Comparison of ENCODE assay signal across 1 cellular context in the genomic region with DNA sequence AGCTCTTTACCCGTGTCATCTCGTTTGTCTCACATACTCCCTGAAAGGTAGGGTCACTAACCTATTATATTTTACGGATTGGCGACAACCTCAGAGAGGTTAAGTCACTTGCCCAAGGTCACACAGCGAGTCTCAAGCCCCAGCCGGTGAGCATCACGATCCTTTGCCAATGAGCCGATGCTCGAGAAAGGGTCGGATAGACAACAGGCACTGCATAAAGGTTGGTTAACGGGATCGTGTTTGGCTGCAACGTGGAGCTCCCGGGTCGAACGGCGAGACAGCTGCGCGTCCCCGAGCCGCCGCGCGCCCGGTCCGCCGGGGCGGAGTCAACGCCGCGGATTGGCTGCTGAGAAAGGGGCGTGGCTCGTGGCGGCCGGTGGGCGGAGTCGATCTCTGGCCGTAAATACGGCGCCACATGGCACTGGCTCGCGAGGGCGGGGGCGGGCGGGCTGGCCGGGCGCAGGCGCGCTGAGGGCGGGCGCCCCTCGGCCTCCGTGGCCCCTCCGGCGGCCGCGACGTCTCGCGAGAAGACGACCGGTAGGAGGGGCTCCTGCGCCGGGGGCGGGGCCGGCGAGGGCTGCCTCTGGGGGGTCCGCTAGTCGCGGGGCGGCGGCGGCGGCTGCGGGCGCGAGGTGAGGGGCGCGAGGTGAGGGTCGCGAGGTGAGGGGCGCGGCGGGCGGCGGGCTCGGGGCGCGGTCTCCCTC.
TF ChIP-seq lines count a peak whose summit lies in the region.

A gene (plus strand): TSS at position 598 of the 704 bp plus-strand sequence. CDS start 29,029 bp downstream, outside the sequence.

TF ChIP-seq in K562, 482 proteins besides CTCF, POLR2A, EP300 and RAD21 (continued from another document and continues in another):
- peak; percentile 13; the same call in 1 of the 2 replicates for TF ChIP-seq ATF7 (IDR thresholded peaks at IDR 0.05)
- TF ChIP-seq CEBPB (tag; IDR thresholded peaks at IDR 0.05), result no peak
- peak; percentile 52; the same call in 1 of the 2 replicates for TF ChIP-seq MTA3 (IDR thresholded peaks at IDR 0.05; ENCODE audit: borderline replicate concordance)
- peak; percentile 98 for TF ChIP-seq RBM25 (IDR thresholded peaks at IDR 0.05; ENCODE audit: low read depth, low read length, severe bottlenecking)
- TF ChIP-seq, protein P1, sequence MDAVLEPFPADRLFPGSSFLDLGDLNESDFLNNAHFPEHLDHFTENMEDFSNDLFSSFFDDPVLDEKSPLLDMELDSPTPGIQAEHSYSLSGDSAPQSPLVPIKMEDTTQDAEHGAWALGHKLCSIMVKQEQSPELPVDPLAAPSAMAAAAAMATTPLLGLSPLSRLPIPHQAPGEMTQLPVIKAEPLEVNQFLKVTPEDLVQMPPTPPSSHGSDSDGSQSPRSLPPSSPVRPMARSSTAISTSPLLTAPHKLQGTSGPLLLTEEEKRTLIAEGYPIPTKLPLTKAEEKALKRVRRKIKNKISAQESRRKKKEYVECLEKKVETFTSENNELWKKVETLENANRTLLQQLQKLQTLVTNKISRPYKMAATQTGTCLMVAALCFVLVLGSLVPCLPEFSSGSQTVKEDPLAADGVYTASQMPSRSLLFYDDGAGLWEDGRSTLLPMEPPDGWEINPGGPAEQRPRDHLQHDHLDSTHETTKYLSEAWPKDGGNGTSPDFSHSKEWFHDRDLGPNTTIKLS (IDR thresholded peaks at IDR 0.05; ENCODE audit: borderline replicate concordance, low read depth), result peak; percentile 73
- no peak for TF ChIP-seq SREBF1 (IDR thresholded peaks at IDR 0.05; ENCODE audit: borderline replicate concordance, low read depth, low read length)
- TF ChIP-seq KDM5B (IDR thresholded peaks at IDR 0.05; ENCODE audit: insufficient replicate concordance, low read depth, low read length), result peak; percentile 80
- TF ChIP-seq ZNF778 (CRISPR knock-in tag; IDR thresholded peaks at IDR 0.05), result no peak
- TF ChIP-seq, protein P2, sequence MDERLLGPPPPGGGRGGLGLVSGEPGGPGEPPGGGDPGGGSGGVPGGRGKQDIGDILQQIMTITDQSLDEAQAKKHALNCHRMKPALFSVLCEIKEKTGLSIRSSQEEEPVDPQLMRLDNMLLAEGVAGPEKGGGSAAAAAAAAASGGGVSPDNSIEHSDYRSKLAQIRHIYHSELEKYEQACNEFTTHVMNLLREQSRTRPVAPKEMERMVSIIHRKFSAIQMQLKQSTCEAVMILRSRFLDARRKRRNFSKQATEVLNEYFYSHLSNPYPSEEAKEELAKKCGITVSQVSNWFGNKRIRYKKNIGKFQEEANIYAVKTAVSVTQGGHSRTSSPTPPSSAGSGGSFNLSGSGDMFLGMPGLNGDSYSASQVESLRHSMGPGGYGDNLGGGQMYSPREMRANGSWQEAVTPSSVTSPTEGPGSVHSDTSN (CRISPR knock-in tag; IDR thresholded peaks at IDR 0.05; ENCODE audit: low read depth), result no peak
- TF ChIP-seq, protein P2 (tag; conservative IDR thresholded peaks at IDR 0.05; ENCODE audit: low read depth), result no peak
- TF ChIP-seq, protein P3, sequence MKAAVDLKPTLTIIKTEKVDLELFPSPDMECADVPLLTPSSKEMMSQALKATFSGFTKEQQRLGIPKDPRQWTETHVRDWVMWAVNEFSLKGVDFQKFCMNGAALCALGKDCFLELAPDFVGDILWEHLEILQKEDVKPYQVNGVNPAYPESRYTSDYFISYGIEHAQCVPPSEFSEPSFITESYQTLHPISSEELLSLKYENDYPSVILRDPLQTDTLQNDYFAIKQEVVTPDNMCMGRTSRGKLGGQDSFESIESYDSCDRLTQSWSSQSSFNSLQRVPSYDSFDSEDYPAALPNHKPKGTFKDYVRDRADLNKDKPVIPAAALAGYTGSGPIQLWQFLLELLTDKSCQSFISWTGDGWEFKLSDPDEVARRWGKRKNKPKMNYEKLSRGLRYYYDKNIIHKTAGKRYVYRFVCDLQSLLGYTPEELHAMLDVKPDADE (conservative IDR thresholded peaks at IDR 0.05; ENCODE audit: control insufficient read depth, low read depth, low read length), result no peak
- no peak for TF ChIP-seq ZNF23 (CRISPR knock-in tag; IDR thresholded peaks at IDR 0.05)
- no peak for TF ChIP-seq ETV6 (IDR thresholded peaks at IDR 0.05; ENCODE audit: borderline replicate concordance in 1 of 2, low read depth in 2 of 2, low read length in 1 of 2)
- TF ChIP-seq ETV6 (CRISPR knock-in tag; IDR thresholded peaks at IDR 0.05; ENCODE audit: borderline replicate concordance), result no peak
- TF ChIP-seq PHF20 (IDR thresholded peaks at IDR 0.05; ENCODE audit: partially characterized antibody), result peak; percentile 69
- TF ChIP-seq COPS2 (conservative IDR thresholded peaks at IDR 0.05), result no peak
- TF ChIP-seq, protein P4, sequence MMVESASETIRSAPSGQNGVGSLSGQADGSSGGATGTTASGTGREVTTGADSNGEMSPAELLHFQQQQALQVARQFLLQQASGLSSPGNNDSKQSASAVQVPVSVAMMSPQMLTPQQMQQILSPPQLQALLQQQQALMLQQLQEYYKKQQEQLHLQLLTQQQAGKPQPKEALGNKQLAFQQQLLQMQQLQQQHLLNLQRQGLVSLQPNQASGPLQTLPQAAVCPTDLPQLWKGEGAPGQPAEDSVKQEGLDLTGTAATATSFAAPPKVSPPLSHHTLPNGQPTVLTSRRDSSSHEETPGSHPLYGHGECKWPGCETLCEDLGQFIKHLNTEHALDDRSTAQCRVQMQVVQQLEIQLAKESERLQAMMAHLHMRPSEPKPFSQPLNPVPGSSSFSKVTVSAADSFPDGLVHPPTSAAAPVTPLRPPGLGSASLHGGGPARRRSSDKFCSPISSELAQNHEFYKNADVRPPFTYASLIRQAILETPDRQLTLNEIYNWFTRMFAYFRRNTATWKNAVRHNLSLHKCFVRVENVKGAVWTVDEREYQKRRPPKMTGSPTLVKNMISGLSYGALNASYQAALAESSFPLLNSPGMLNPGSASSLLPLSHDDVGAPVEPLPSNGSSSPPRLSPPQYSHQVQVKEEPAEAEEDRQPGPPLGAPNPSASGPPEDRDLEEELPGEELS (CRISPR knock-in tag; IDR thresholded peaks at IDR 0.05; ENCODE audit: borderline replicate concordance), result no peak
- TF ChIP-seq SRSF3 (IDR thresholded peaks at IDR 0.05; ENCODE audit: insufficient read depth, low read length), result no peak
- TF ChIP-seq, protein P5, sequence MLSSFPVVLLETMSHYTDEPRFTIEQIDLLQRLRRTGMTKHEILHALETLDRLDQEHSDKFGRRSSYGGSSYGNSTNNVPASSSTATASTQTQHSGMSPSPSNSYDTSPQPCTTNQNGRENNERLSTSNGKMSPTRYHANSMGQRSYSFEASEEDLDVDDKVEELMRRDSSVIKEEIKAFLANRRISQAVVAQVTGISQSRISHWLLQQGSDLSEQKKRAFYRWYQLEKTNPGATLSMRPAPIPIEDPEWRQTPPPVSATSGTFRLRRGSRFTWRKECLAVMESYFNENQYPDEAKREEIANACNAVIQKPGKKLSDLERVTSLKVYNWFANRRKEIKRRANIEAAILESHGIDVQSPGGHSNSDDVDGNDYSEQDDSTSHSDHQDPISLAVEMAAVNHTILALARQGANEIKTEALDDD (IDR thresholded peaks at IDR 0.05), result no peak
- TF ChIP-seq, protein P6, sequence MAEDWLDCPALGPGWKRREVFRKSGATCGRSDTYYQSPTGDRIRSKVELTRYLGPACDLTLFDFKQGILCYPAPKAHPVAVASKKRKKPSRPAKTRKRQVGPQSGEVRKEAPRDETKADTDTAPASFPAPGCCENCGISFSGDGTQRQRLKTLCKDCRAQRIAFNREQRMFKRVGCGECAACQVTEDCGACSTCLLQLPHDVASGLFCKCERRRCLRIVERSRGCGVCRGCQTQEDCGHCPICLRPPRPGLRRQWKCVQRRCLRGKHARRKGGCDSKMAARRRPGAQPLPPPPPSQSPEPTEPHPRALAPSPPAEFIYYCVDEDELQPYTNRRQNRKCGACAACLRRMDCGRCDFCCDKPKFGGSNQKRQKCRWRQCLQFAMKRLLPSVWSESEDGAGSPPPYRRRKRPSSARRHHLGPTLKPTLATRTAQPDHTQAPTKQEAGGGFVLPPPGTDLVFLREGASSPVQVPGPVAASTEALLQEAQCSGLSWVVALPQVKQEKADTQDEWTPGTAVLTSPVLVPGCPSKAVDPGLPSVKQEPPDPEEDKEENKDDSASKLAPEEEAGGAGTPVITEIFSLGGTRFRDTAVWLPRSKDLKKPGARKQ (CRISPR knock-in tag; IDR thresholded peaks at IDR 0.05), result 0 out of 2 replicates have a peak, but pooled peaks have one; percentile 1
- peak; percentile 32; the same call in 1 of the 2 replicates for TF ChIP-seq RB1 (IDR thresholded peaks at IDR 0.05; ENCODE audit: low read depth)
- TF ChIP-seq STAT5B (CRISPR knock-in tag; IDR thresholded peaks at IDR 0.05), result no peak
- peak; percentile 62 to 79; a peak in 3 of 4 replicates for TF ChIP-seq ARNT (IDR thresholded peaks at IDR 0.05)
- TF ChIP-seq NBN (IDR thresholded peaks at IDR 0.05; ENCODE audit: low read depth), result peak; percentile 71
- TF ChIP-seq DPF2 (IDR thresholded peaks at IDR 0.05), result peak; percentile 67; the same call in 1 of the 2 replicates
- peak; percentile 54; the same call in 1 of the 2 replicates for TF ChIP-seq MTA1 (IDR thresholded peaks at IDR 0.05; ENCODE audit: borderline replicate concordance)
- peak; percentile 75 for TF ChIP-seq POLR2G (IDR thresholded peaks at IDR 0.05; ENCODE audit: low read depth, low read length)
- 0 out of 2 replicates have a peak, but pooled peaks have one; percentile 70 for TF ChIP-seq ZNF668 (CRISPR knock-in tag; IDR thresholded peaks at IDR 0.05)
- TF ChIP-seq ZC3H11A (IDR thresholded peaks at IDR 0.05; ENCODE audit: low read depth, low read length), result no peak
- 0 out of 2 replicates have a peak, but pooled peaks have one; percentile 33 for TF ChIP-seq THRAP3 (IDR thresholded peaks at IDR 0.05; ENCODE audit: borderline replicate concordance)
- TF ChIP-seq NCOA4 (IDR thresholded peaks at IDR 0.05; ENCODE audit: partially characterized antibody), result peak; percentile 81
- peak; percentile 98 for TF ChIP-seq BRD9 (IDR thresholded peaks at IDR 0.05; ENCODE audit: low read depth, partially characterized antibody)
- peak; percentile 53 for TF ChIP-seq CCNT2 (IDR thresholded peaks at IDR 0.05; ENCODE audit: borderline replicate concordance, extremely low read depth, insufficient read length, low read depth, low read length)
- TF ChIP-seq, protein P7, sequence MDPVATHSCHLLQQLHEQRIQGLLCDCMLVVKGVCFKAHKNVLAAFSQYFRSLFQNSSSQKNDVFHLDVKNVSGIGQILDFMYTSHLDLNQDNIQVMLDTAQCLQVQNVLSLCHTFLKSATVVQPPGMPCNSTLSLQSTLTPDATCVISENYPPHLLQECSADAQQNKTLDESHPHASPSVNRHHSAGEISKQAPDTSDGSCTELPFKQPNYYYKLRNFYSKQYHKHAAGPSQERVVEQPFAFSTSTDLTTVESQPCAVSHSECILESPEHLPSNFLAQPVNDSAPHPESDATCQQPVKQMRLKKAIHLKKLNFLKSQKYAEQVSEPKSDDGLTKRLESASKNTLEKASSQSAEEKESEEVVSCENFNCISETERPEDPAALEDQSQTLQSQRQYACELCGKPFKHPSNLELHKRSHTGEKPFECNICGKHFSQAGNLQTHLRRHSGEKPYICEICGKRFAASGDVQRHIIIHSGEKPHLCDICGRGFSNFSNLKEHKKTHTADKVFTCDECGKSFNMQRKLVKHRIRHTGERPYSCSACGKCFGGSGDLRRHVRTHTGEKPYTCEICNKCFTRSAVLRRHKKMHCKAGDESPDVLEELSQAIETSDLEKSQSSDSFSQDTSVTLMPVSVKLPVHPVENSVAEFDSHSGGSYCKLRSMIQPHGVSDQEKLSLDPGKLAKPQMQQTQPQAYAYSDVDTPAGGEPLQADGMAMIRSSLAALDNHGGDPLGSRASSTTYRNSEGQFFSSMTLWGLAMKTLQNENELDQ (CRISPR knock-in tag; IDR thresholded peaks at IDR 0.05; ENCODE audit: borderline replicate concordance), result no peak
- TF ChIP-seq KHSRP (IDR thresholded peaks at IDR 0.05), result no peak
- peak; percentile 98 to 99 for TF ChIP-seq KDM1A (IDR thresholded peaks at IDR 0.05)
- TF ChIP-seq CREB1 (IDR thresholded peaks at IDR 0.05), result no peak
- TF ChIP-seq CREB1 (CRISPR knock-in tag; IDR thresholded peaks at IDR 0.05), result no peak
- TF ChIP-seq ZKSCAN1 (IDR thresholded peaks at IDR 0.05; ENCODE audit: low read depth, low read length), result peak; percentile 22; the same call in 1 of the 2 replicates
- TF ChIP-seq, protein P8, sequence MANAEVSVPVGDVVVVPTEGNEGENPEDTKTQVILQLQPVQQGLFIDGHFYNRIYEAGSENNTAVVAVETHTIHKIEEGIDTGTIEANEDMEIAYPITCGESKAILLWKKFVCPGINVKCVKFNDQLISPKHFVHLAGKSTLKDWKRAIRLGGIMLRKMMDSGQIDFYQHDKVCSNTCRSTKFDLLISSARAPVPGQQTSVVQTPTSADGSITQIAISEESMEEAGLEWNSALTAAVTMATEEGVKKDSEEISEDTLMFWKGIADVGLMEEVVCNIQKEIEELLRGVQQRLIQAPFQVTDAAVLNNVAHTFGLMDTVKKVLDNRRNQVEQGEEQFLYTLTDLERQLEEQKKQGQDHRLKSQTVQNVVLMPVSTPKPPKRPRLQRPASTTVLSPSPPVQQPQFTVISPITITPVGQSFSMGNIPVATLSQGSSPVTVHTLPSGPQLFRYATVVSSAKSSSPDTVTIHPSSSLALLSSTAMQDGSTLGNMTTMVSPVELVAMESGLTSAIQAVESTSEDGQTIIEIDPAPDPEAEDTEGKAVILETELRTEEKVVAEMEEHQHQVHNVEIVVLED (CRISPR knock-in tag; IDR thresholded peaks at IDR 0.05), result no peak
- TF ChIP-seq, protein P9, sequence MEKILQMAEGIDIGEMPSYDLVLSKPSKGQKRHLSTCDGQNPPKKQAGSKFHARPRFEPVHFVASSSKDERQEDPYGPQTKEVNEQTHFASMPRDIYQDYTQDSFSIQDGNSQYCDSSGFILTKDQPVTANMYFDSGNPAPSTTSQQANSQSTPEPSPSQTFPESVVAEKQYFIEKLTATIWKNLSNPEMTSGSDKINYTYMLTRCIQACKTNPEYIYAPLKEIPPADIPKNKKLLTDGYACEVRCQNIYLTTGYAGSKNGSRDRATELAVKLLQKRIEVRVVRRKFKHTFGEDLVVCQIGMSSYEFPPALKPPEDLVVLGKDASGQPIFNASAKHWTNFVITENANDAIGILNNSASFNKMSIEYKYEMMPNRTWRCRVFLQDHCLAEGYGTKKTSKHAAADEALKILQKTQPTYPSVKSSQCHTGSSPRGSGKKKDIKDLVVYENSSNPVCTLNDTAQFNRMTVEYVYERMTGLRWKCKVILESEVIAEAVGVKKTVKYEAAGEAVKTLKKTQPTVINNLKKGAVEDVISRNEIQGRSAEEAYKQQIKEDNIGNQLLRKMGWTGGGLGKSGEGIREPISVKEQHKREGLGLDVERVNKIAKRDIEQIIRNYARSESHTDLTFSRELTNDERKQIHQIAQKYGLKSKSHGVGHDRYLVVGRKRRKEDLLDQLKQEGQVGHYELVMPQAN (IDR thresholded peaks at IDR 0.05; ENCODE audit: borderline replicate concordance), result peak; percentile 77
- TF ChIP-seq HDAC2 (IDR thresholded peaks at IDR 0.05), result peak; percentile 100
- TF ChIP-seq SIX5 (IDR thresholded peaks at IDR 0.05; ENCODE audit: borderline replicate concordance in 1 of 2, insufficient read depth in 1 of 2, low read depth in 1 of 2, low read length in 2 of 2), result no peak
